Comparison of ENCODE assay signal across 1 cellular context in the genomic region with DNA sequence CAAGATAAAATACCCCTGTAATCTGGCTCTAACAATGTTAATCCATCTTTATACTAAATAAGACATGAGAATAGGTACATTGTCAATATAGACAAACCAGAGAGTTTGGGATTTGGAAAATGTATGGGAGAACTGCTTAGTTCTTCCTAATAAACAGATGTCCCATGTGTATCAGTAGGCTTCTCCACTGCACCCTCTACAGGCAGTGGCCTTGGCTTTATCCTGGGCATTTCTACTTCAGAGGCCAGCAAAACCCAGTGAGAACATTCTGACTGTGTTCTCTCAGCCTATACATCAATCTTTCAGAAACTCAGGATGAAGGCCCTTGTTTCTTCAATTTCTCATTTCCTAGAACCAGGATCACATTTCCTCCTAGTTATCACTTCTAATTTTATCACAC.
TF ChIP-seq lines count a peak whose summit lies in the region.

No MANE protein-coding gene starts in this region.

TF ChIP-seq in GM23338, 12 proteins besides CTCF, POLR2A, EP300 and RAD21 (continued from another document):
- TF ChIP-seq NANOG (IDR thresholded peaks at IDR 0.05; ENCODE audit: borderline replicate concordance) (no peak), ZNF462 (CRISPR knock-in tag; IDR thresholded peaks at IDR 0.05) (no peak)
